17 cellular contexts compared by ENCODE assay signal in the genomic region with DNA sequence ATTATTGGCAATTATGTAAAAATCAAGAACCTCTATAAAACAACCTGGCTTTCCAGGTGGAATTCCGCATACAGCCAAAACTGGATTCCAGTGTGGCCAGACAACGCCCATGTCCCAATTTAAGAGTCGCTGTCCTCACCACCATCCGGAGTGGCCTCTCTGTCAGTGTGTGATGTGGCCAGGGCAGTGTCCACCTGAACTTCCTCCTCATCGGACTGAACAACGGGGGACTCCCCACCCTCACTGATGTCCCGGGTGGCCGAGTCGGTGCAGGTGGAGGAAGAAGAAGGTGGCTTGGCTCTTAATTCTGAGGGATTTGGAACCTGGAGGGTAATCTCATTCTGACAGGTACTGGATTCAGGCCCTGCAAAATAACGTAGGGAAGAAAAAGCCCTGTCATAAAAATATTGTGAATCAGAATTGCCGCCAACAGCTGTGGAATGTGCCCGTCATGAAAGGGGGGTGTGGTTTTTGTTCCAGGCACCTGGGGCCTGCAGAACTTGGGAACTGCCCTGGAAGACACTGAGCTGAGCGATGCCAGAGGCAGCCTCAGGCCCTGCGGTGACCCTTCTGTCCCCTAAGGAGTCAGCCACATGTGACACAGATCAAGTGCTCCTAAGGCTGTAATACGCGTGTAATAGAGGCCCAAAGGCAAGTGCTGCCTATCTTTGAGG.
DNase-seq lines count a peak whose midpoint lies in the region; ATAC-seq, FAIRE-seq and TF ChIP-seq lines count a peak whose summit lies in the region.
"Had no signal": no experiment of that assay in that cellular context is flagged by ENCODE, and none has a peak within 500 bp of the region (broad histone marks: within the 10 kb centered on the region; RNA-seq: fewer than 3 reads in every experiment).

No MANE protein-coding gene starts in this region.

- peak; percentile 26 for DNase-seq in activated T-cell treated with anti-CD3 and anti-CD28 coated beads, Interleukin-2, amount 50 U/mL, for 24 hours
- no peak for DNase-seq in activated T-cell treated with anti-CD3 and anti-CD28 coated beads, Interleukin-2, amount 50 U/mL, for 4 hours
- DNase-seq in activated B cell treated with CpG ODN at 0.5 μM for 24 hours: no peak
- no peak for DNase-seq in kidney
- DNase-seq in stimulated activated CD8-positive, alpha-beta memory T cell treated with anti-CD3 and anti-CD28 coated beads, Interleukin-4, amount 100 ng/mL, for 48 hours: peak; percentile 13
- DNase-seq in NCI-H510A (lab: John Stamatoyannopoulos, UW): no peak
- no peak for DNase-seq in stimulated activated CD4-positive, alpha-beta T cell treated with anti-CD3 and anti-CD28 coated beads, Interleukin-4, amount 100 ng/mL, for 24 hours
- DNase-seq in anterior cingulate cortex (lab: John Stamatoyannopoulos, UW): no peak
- DNase-seq: activated CD4-positive, alpha-beta T cell treated with anti-CD3 and anti-CD28 coated beads, Interleukin-2, amount 10 ng/mL, durations not matched to agents 7 days and 5 days; NCI-H2081; NCI-H748 treated with DMSO at 0.1 percent for 48 hours had no signal

- H3K4me1 Mint-ChIP-seq in activated T-cell treated with anti-CD3 and anti-CD28 coated beads, Interleukin-2, amount 50 U/mL, for 24 hours (ENCODE audit: low read depth): peaks cover 21% of the 10 kb centered on the region
- peaks cover 6% of the 10 kb centered on the region for H3K4me1 Mint-ChIP-seq in activated T-cell treated with anti-CD3 and anti-CD28 coated beads, Interleukin-2, amount 50 U/mL, for 4 hours (ENCODE audit: low read depth)
- H3K4me1 Mint-ChIP-seq in activated B cell treated with CpG ODN at 0.5 μM for 24 hours: peaks cover 21% of the 10 kb centered on the region

- intact Hi-C loops in activated B cell treated with CpG ODN at 0.5 μM for 24 hours (cut with micrococcal nuclease): no loop called here
- intact Hi-C loops in kidney (cut with DNase I): no loop called here

- H3K27ac ChIP-seq in kidney (ENCODE audit: low read depth in 2 of 2, low read length in 2 of 2): peak overlapping the region; percentile 18 to 48
- H3K27ac ChIP-seq: hepatocyte, neural progenitor cell had no signal

- no peak overlapping the region for H3K4me3 Mint-ChIP-seq in activated T-cell treated with anti-CD3 and anti-CD28 coated beads, Interleukin-2, amount 50 U/mL, for 24 hours
- no peak overlapping the region for H3K4me3 Mint-ChIP-seq in activated T-cell treated with anti-CD3 and anti-CD28 coated beads, Interleukin-2, amount 50 U/mL, for 4 hours
- no peak overlapping the region for H3K4me3 Mint-ChIP-seq in activated B cell treated with CpG ODN at 0.5 μM for 24 hours
- H3K4me3 Mint-ChIP-seq: activated CD4-positive, alpha-beta T cell treated with anti-CD3 and anti-CD28 coated beads, Interleukin-2, amount 10 ng/mL, durations not matched to agents 7 days and 5 days; neural progenitor cell; T-helper 1 cell treated with Interleukin-12 subunit alpha and Interleukin-12 subunit beta and Interleukin-4 antibody, amounts not matched to agents 30 μg/mL and 1 μg/mL, for 36 hours had no signal

- peaks cover 5 to 27% of the 10 kb centered on the region in 2 donors for H3K36me3 ChIP-seq in kidney (ENCODE audit: control insufficient read depth in 1 of 2, insufficient read depth in 2 of 2, low read length in 2 of 2)

- no peak for FAIRE-seq in kidney (lab: Jason Lieb, UNC)
- FAIRE-seq: colon, D721Med had no signal

- POLR2A ChIA-PET in activated B cell treated with CpG ODN at 0.5 μM for 24 hours (lab: Charles Lee): no interaction called here

- CTCF ChIA-PET in activated B cell treated with CpG ODN at 0.5 μM for 24 hours (lab: Charles Lee): no interaction called here

- peaks cover 0 to 2% of the 10 kb centered on the region in 2 donors for H3K9me3 ChIP-seq in kidney (ENCODE audit: control insufficient read depth in 1 of 2, low read length in 2 of 2)

- peak overlapping the region; percentile 85 for H3K27ac Mint-ChIP-seq in activated T-cell treated with anti-CD3 and anti-CD28 coated beads, Interleukin-2, amount 50 U/mL, for 24 hours
- peak overlapping the region; percentile 66 for H3K27ac Mint-ChIP-seq in activated B cell treated with CpG ODN at 0.5 μM for 24 hours
- H3K27ac Mint-ChIP-seq: activated CD4-positive, alpha-beta T cell treated with anti-CD3 and anti-CD28 coated beads, Interleukin-2, amount 10 ng/mL, durations not matched to agents 7 days and 5 days; neural progenitor cell had no signal

- H3K9me3 Mint-ChIP-seq in activated T-cell treated with anti-CD3 and anti-CD28 coated beads, Interleukin-2, amount 50 U/mL, for 24 hours: peaks cover 3% of the 10 kb centered on the region
- H3K9me3 Mint-ChIP-seq in activated T-cell treated with anti-CD3 and anti-CD28 coated beads, Interleukin-2, amount 50 U/mL, for 4 hours: peaks cover 3% of the 10 kb centered on the region
- H3K9me3 Mint-ChIP-seq in activated B cell treated with CpG ODN at 0.5 μM for 24 hours: no peaks in the 10 kb centered on the region
- H3K9me3 Mint-ChIP-seq: T-helper 1 cell treated with Interleukin-12 subunit alpha and Interleukin-12 subunit beta and Interleukin-4 antibody, amounts not matched to agents 30 μg/mL and 1 μg/mL, for 36 hours had no signal

- no peak for ATAC-seq in activated T-cell treated with anti-CD3 and anti-CD28 coated beads, Interleukin-2, amount 50 U/mL, for 4 hours
- no peak for ATAC-seq in activated B cell treated with CpG ODN at 0.5 μM for 24 hours (ENCODE audit: low read depth)

- H3K36me3 Mint-ChIP-seq in activated T-cell treated with anti-CD3 and anti-CD28 coated beads, Interleukin-2, amount 50 U/mL, for 24 hours (ENCODE audit: low read depth): peaks cover 100% of the 10 kb centered on the region
- peaks cover 63% of the 10 kb centered on the region for H3K36me3 Mint-ChIP-seq in activated T-cell treated with anti-CD3 and anti-CD28 coated beads, Interleukin-2, amount 50 U/mL, for 4 hours (ENCODE audit: insufficient read depth)
- peaks cover 94% of the 10 kb centered on the region for H3K36me3 Mint-ChIP-seq in activated B cell treated with CpG ODN at 0.5 μM for 24 hours (ENCODE audit: low read depth)

- peaks cover 30 to 34% of the 10 kb centered on the region in 2 donors for H3K4me1 ChIP-seq in kidney (ENCODE audit: control insufficient read depth in 1 of 2, insufficient read depth in 1 of 2, low read depth in 1 of 2, low read length in 2 of 2)
- H3K4me1 ChIP-seq: neural progenitor cell had no signal

- H3K4me3 ChIP-seq in kidney (ENCODE audit: low read length in 2 of 2): no peak overlapping the region
- H3K4me3 ChIP-seq: hepatocyte, neural progenitor cell, skin epidermis had no signal

- H3K27me3 Mint-ChIP-seq in activated T-cell treated with anti-CD3 and anti-CD28 coated beads, Interleukin-2, amount 50 U/mL, for 24 hours: no peaks in the 10 kb centered on the region
- no peaks in the 10 kb centered on the region for H3K27me3 Mint-ChIP-seq in activated T-cell treated with anti-CD3 and anti-CD28 coated beads, Interleukin-2, amount 50 U/mL, for 4 hours (ENCODE audit: low read depth)
- H3K27me3 Mint-ChIP-seq in activated B cell treated with CpG ODN at 0.5 μM for 24 hours: no peaks in the 10 kb centered on the region
- H3K27me3 Mint-ChIP-seq: activated CD4-positive, alpha-beta T cell treated with anti-CD3 and anti-CD28 coated beads, Interleukin-2, amount 10 ng/mL, durations not matched to agents 7 days and 5 days had no signal

- no peak for TF ChIP-seq CTCF in activated B cell treated with CpG ODN at 0.5 μM for 24 hours (IDR thresholded peaks at IDR 0.05)
- TF ChIP-seq CTCF in kidney (IDR thresholded peaks at IDR 0.05; ENCODE audit: borderline replicate concordance, extremely low read depth, insufficient read depth): no peak

- no peak overlapping the region for H3K9ac ChIP-seq in kidney (ENCODE audit: low read length in 2 of 2)
- H3K9ac ChIP-seq: neural progenitor cell had no signal

Comparison
In these comparisons a context has a peak if more than half of its experiments do, and no peak if none do; other contexts are left out.
1. DNase-seq: peak in activated T-cell treated with anti-CD3 and anti-CD28 coated beads, Interleukin-2, amount 50 U/mL, for 24 hours (single experiment) and stimulated activated CD8-positive, alpha-beta memory T cell treated with anti-CD3 and anti-CD28 coated beads, Interleukin-4, amount 100 ng/mL, for 48 hours (single experiment); none in activated T-cell treated with anti-CD3 and anti-CD28 coated beads, Interleukin-2, amount 50 U/mL, for 4 hours (single experiment), activated B cell treated with CpG ODN at 0.5 μM for 24 hours (single experiment), kidney (single experiment), NCI-H510A (single experiment), stimulated activated CD4-positive, alpha-beta T cell treated with anti-CD3 and anti-CD28 coated beads, Interleukin-4, amount 100 ng/mL, for 24 hours (single experiment) and anterior cingulate cortex (0 of 58).